Comparison of ENCODE assay signal across 15 cellular contexts in the genomic region with DNA sequence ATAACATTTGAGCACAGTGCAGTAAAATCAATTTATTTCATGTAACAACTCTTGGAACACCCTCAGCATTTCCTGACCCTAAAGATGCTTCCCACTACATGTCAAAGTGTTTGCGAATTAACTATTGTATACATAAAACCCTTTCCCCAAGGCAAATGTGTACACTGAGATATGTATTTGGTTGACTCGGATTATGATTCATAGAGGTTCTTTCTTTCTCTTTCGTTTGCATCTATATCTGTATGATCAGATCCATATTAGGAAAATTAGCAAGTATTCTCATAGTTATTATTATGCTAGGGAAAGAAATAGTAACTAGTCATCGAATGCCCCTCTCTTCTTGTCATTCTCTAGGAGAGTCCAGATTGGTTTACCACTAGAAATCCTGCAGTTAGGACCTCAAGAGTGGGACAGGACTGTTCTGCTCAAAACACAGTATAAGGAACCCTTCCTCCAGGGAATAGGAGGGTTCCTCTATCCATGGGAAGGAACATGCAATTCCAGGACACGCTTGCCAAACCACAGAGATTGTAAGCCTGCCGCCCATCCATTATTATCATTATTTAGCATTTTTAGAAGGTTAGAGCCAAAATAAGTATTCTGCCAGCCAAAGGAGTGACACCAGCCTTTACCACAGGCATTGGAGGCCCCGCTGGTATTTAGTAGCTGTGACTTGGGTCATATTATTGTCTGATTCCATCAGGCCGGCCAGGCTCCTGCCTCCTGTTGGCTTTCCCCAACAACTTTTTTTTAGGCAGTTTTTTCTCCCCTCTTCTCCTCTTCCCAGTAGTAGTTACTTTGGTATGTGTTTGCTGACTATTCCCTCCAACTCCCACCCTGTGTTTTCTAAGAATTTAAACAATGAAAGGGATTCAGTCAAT.
DNase-seq lines count a peak whose midpoint lies in the region; ATAC-seq, FAIRE-seq and TF ChIP-seq lines count a peak whose summit lies in the region.
"Had no signal": no experiment of that assay in that cellular context is flagged by ENCODE, and none has a peak within 500 bp of the region (broad histone marks: within the 10 kb centered on the region; RNA-seq: fewer than 3 reads in every experiment).

No MANE protein-coding gene starts in this region.

- no peaks in the 10 kb centered on the region for H3K36me3 ChIP-seq in ACC112 (ENCODE audit: insufficient read depth, low read length)
- no peaks in the 10 kb centered on the region for H3K36me3 ChIP-seq in bronchial epithelial cell (ENCODE audit: control insufficient read depth, insufficient read depth, low read length)
- no peaks in the 10 kb centered on the region for H3K36me3 ChIP-seq in prostate gland
- H3K36me3 ChIP-seq: SJSA1 had no signal

- TF ChIP-seq POLR2A in prostate gland (IDR thresholded peaks at IDR 0.05) = no peak

- peak; percentile 50 for ATAC-seq in HG02885 (IDR thresholded peaks at IDR 0.05; ENCODE audit: poor library complexity, unreplicated experiment)

- intact Hi-C loops in prostate gland (cut with DNase I) = no loop called here

- H3K4me3 ChIP-seq in ACC112 (ENCODE audit: low read depth, low read length) (peak overlapping the region; percentile 60), bronchial epithelial cell (ENCODE audit: low read depth, low read length) (no peak overlapping the region), prostate gland (no peak overlapping the region)
- H3K4me3 ChIP-seq: lung, SJSA1 had no signal

- H3K27me3 ChIP-seq in ACC112 (ENCODE audit: insufficient read depth, low read length) (no peaks in the 10 kb centered on the region), bronchial epithelial cell (ENCODE audit: control insufficient read depth, insufficient read depth, low read length) (no peaks in the 10 kb centered on the region), prostate gland (replicated peaks; ENCODE audit: insufficient read depth) (no peaks in the 10 kb centered on the region)
- H3K27me3 ChIP-seq: SJSA1 had no signal

- TF ChIP-seq CTCF in bronchial epithelial cell (IDR thresholded peaks at IDR 0.05; ENCODE audit: insufficient read depth, low read length, severe bottlenecking) = no peak
- no peak for TF ChIP-seq CTCF in prostate gland (IDR thresholded peaks at IDR 0.05)

- H3K27ac ChIP-seq in ACC112 (ENCODE audit: low read depth, low read length) (peak overlapping the region; percentile 67), prostate gland (no peak overlapping the region)
- H3K27ac ChIP-seq: SJSA1 had no signal

- no peak for FAIRE-seq in bronchial epithelial cell (lab: Jason Lieb, UNC)

- H3K79me2 ChIP-seq in ACC112 (ENCODE audit: control insufficient read depth, insufficient read depth, low read length, unreplicated experiment) = no peaks in the 10 kb centered on the region

- H3K4me1 ChIP-seq in ACC112 (ENCODE audit: control insufficient read depth, insufficient read depth, low read length, unreplicated experiment) (peaks cover 24% of the 10 kb centered on the region), prostate gland (replicated peaks) (no peaks in the 10 kb centered on the region)
- H3K4me1 ChIP-seq: SJSA1 had no signal

- no peak overlapping the region for H2AFZ ChIP-seq in ACC112 (ENCODE audit: low read length, unreplicated experiment)

- no peaks in the 10 kb centered on the region for H3K9me3 ChIP-seq in prostate gland
- H3K9me3 ChIP-seq: SJSA1 had no signal

- 78% methylated on average over 8 of the region's 8 CpGs for WGBS in prostate gland

- DNase-seq in bronchial epithelial cell (ENCODE audit: low read depth) = peak; percentile 8
- peak; percentile 7 for DNase-seq in iPS-NIHi11 (ENCODE audit: low spot score)
- DNase-seq in prostate gland (ENCODE audit: low spot score) = no peak
- no peak for DNase-seq in cerebellar cortex (ENCODE audit: low spot score)
- DNase-seq in NCI-H748 (lab: John Stamatoyannopoulos, UW; ENCODE audit: unreplicated experiment) = no peak
- DNase-seq in cortex of kidney (lab: John Stamatoyannopoulos, UW) = no peak
- DNase-seq: activated T-cell treated with anti-CD3 and anti-CD28 coated beads, Interleukin-2, amount 50 U/mL, for 72 hours; dermis blood vessel endothelial cell; DMS79 treated with DMSO at 0.1 percent for 48 hours; Karpas-422; NCI-H526 had no signal

Comparison
In these comparisons a context has a peak if more than half of its experiments do, and no peak if none do; other contexts are left out.
1. DNase-seq: peak in bronchial epithelial cell (single experiment) and iPS-NIHi11 (single experiment); none in prostate gland (single experiment), cerebellar cortex (single experiment), NCI-H748 (single experiment) and cortex of kidney (single experiment).